ENCODE assay signal across 8 cellular contexts in genomic region chr17:73710095-73710592, GRCh38.
A peak's percentile ranks its signal among the peaks of the same experiment; 100 is the strongest.
DNase-seq lines count a peak whose midpoint lies in the region; ATAC-seq, FAIRE-seq and TF ChIP-seq lines count a peak whose summit lies in the region.

No MANE protein-coding gene starts in this region.

- no peak overlapping the region for H3K27ac ChIP-seq in aorta (ENCODE audit: low read depth in 1 of 2, low read length in 2 of 2)

- 9 to 10% methylated on average over 15 of the region's 15 CpGs for WGBS in aorta, 2 donors

- no peaks in the 10 kb centered on the region for H3K27me3 ChIP-seq in aorta (ENCODE audit: control insufficient read depth in 1 of 2, insufficient read depth in 2 of 2, low read length in 1 of 2)

- H3K36me3 ChIP-seq in aorta (ENCODE audit: control insufficient read depth in 1 of 2, insufficient read depth in 2 of 2, low read length in 1 of 2): no peaks in the 10 kb centered on the region

- intact Hi-C loops in aorta (cut with DNase I): loop anchor here in 1 of 2 donors (1.0 to 2.0 kb wide), 3 partner anchors 65 to 281 kb away; partner anchors contain the start of gene SDK2

- FAIRE-seq in RCC 7860 (lab: Jason Lieb, UNC): no peak

- H3K4me1 Mint-ChIP-seq in progenitor cell of endocrine pancreas (ENCODE audit: low read depth): peaks cover 2% of the 10 kb centered on the region

- peaks cover 76% of the 10 kb centered on the region for H3K27me3 Mint-ChIP-seq in progenitor cell of endocrine pancreas

- no peaks in the 10 kb centered on the region for H3K9me3 ChIP-seq in aorta (ENCODE audit: control insufficient read depth, low read length)

- H3K4me3 ChIP-seq in aorta (ENCODE audit: low read length in 2 of 2): no peak overlapping the region

- peak; percentile 81 for TF ChIP-seq CTCF in progenitor cell of endocrine pancreas (IDR thresholded peaks at IDR 0.05; ENCODE audit: unreplicated experiment)

- DNase-seq in CD1c-positive myeloid dendritic cell (ENCODE audit: extremely low spot score): peak; percentile 74
- peak; percentile 16 for DNase-seq in RCC 7860 (ENCODE audit: low spot score)
- peak; percentile 17 for DNase-seq in activated T-helper 9 cell treated with anti-CD3 and anti-CD28 coated beads, Interleukin-2, amount 50 U/mL, for 16 hours (ENCODE audit: low read depth)
- peak; percentile 68 for DNase-seq in germinal center (ENCODE audit: low spot score)
- peak; percentile 76 for DNase-seq in progenitor cell of endocrine pancreas (ENCODE audit: low spot score, unreplicated experiment)
- DNase-seq in aorta: peak; percentile 62 to 81

- no peaks in the 10 kb centered on the region for H3K36me3 Mint-ChIP-seq in progenitor cell of endocrine pancreas (ENCODE audit: insufficient read depth)

- H3K27ac Mint-ChIP-seq in progenitor cell of endocrine pancreas: no peak overlapping the region

- H3K9me3 Mint-ChIP-seq in progenitor cell of endocrine pancreas (ENCODE audit: low read depth): peaks cover 2% of the 10 kb centered on the region

- H3K4me1 ChIP-seq in aorta (ENCODE audit: control insufficient read depth in 1 of 2, insufficient read depth in 2 of 2, low read length in 2 of 2): no peaks in the 10 kb centered on the region

- no peak overlapping the region for H3K4me3 Mint-ChIP-seq in progenitor cell of endocrine pancreas (ENCODE audit: low read depth)

- peak; percentile 56 for ATAC-seq in HG02885 (IDR thresholded peaks at IDR 0.05; ENCODE audit: poor library complexity, unreplicated experiment)
- peak; percentile 69 for ATAC-seq in aorta (ENCODE audit: low FRiP score)
- no peak for ATAC-seq in GM21576 (IDR thresholded peaks at IDR 0.05; ENCODE audit: unreplicated experiment)

Comparison
In these comparisons a context has a peak if more than half of its experiments do, and no peak if none do; other contexts are left out.
1. DNase-seq: peak in every context shown above with its lines; median percentile 76 in progenitor cell of endocrine pancreas; 74 in CD1c-positive myeloid dendritic cell; 72 in aorta; 68 in germinal center; 17 in activated T-helper 9 cell treated with anti-CD3 and anti-CD28 coated beads, Interleukin-2, amount 50 U/mL, for 16 hours; 16 in RCC 7860.